Comparison of ENCODE assay signal across 1 cellular context in the genomic region with DNA sequence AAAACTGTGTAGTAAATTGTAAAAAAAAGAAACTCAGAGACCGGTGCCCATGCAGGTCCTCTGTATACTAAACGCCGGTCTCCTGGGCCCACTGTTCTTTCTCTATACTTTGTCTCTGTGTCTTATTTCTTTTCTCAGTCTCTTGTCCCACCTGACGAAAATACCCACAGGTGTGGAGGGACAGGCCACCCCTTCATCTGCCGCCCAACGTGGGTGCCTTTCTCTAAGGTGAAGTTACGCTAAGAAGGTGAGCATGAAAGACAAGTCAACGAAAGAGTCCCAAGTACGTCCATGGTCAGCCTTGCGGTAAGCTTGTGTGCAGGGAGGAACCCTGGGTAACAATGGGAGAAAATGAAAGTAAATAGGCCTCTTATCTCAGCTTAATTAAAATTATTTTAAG.
TF ChIP-seq lines count a peak whose summit lies in the region.

No MANE protein-coding gene starts in this region.

TF ChIP-seq in IMR-90, 13 proteins besides CTCF, POLR2A, EP300 and RAD21 (continued from another document):
- TF ChIP-seq MAFK (IDR thresholded peaks at IDR 0.05; ENCODE audit: low read depth, low read length) = no peak
